Comparison of ENCODE assay signal across 1 cellular context in the genomic region with DNA sequence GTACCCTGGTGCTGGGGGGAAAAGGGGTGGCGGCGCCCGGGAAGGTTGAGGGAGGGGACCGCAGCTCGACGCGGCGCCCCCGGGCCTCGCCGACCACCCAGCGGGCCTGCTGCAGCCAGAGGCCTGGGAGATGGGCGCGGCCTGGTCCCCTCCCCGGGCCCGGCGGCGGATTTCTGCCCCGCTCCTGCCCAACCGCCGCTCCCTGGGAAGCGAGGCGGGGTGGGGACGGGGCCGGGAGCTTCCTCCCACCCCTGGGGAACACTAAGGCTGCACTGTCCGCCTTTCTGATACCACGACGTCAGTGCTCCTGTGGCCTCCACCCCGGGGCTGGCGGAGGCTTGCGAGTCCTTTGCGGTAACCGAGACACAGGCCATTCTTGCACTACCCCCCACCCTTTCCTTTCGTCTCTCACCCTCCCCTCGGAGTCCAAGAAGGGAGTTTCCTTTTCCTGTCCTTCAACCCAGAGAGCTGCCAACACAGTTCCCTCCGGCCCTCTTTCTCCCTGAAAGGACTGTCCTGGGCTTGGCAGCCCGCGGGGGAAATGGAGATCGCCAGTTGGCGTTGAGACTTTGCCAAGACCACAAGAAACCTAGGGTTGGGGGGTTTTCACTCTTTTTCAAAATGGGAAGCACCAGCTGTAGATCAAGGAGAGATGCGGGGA.
TF ChIP-seq lines count a peak whose summit lies in the region.

No MANE protein-coding gene starts in this region.

TF ChIP-seq in K562, 482 proteins besides CTCF, POLR2A, EP300 and RAD21 (continued from another document):
- TF ChIP-seq, protein P1, sequence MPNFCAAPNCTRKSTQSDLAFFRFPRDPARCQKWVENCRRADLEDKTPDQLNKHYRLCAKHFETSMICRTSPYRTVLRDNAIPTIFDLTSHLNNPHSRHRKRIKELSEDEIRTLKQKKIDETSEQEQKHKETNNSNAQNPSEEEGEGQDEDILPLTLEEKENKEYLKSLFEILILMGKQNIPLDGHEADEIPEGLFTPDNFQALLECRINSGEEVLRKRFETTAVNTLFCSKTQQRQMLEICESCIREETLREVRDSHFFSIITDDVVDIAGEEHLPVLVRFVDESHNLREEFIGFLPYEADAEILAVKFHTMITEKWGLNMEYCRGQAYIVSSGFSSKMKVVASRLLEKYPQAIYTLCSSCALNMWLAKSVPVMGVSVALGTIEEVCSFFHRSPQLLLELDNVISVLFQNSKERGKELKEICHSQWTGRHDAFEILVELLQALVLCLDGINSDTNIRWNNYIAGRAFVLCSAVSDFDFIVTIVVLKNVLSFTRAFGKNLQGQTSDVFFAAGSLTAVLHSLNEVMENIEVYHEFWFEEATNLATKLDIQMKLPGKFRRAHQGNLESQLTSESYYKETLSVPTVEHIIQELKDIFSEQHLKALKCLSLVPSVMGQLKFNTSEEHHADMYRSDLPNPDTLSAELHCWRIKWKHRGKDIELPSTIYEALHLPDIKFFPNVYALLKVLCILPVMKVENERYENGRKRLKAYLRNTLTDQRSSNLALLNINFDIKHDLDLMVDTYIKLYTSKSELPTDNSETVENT (CRISPR knock-in tag; IDR thresholded peaks at IDR 0.05) = no peak
- no peak for TF ChIP-seq HMBOX1 (IDR thresholded peaks at IDR 0.05)
- TF ChIP-seq KLF6 (CRISPR knock-in tag; IDR thresholded peaks at IDR 0.05; ENCODE audit: borderline replicate concordance) = no peak
- no peak for TF ChIP-seq PATZ1 (CRISPR knock-in tag; IDR thresholded peaks at IDR 0.05; ENCODE audit: borderline replicate concordance)
- TF ChIP-seq MCM7 (IDR thresholded peaks at IDR 0.05) = no peak
